Comparison of ENCODE assay signal across 8 cellular contexts in genomic region chr1:1200876-1201810, GRCh38. TPM values are rescaled to one million over a fixed set of nuclear protein-coding genes. Genes with fewer than 3 reads are reported as not detected.
DNase-seq lines count a peak whose midpoint lies in the region; ATAC-seq and TF ChIP-seq lines count a peak whose summit lies in the region.

No MANE protein-coding gene starts in this region.

- peak overlapping the region in 4 of 10 donors; percentile 58 to 91 (median 68) for H3K27ac Mint-ChIP-seq in naive thymus-derived CD8-positive, alpha-beta T cell

- POLR2A ChIA-PET in GM10248 (lab: Yijun Ruan, JAX): interaction anchor here (0.7 kb wide), 1 partner anchor 137 kb away, joined by 5 read pairs; no protein-coding TSS in a partner anchor
- POLR2A ChIA-PET in naive thymus-derived CD8-positive, alpha-beta T cell (lab: Charles Lee): interaction anchor here (0.7 kb wide), 1 partner anchor 9 kb away, joined by 3 read pairs; no protein-coding TSS in a partner anchor

- no peaks in the 10 kb centered on the region for H3K9me3 ChIP-seq in effector memory CD4-positive, alpha-beta T cell (ENCODE audit: control insufficient read depth, low read length)

- no peaks in the 10 kb centered on the region for H3K27me3 Mint-ChIP-seq in naive thymus-derived CD8-positive, alpha-beta T cell

- H3K9ac ChIP-seq in KMS-11: no peak overlapping the region

- no peak overlapping the region for H3K27ac ChIP-seq in KMS-11
- peak overlapping the region; percentile 74 for H3K27ac ChIP-seq in effector memory CD4-positive, alpha-beta T cell (ENCODE audit: insufficient read depth, low read length, poor library complexity, severe bottlenecking)

- peak; percentile 87 to 89 for ATAC-seq in naive thymus-derived CD8-positive, alpha-beta T cell
- no peak for ATAC-seq in GM21526 (IDR thresholded peaks at IDR 0.05; ENCODE audit: low FRiP score, unreplicated experiment)

- 0 out of 2 replicates have a peak overlapping the region, but pooled peaks have one; percentile 17 for H3K4me2 ChIP-seq in KMS-11

- H3K27me3 ChIP-seq in KMS-11 (ENCODE audit: insufficient read depth, low read depth): peaks cover 55% of the 10 kb centered on the region
- H3K27me3 ChIP-seq in effector memory CD4-positive, alpha-beta T cell (replicated peaks; ENCODE audit: control insufficient read depth, insufficient read depth, low read length, poor library complexity, severe bottlenecking): no peaks in the 10 kb centered on the region

- no peaks in the 10 kb centered on the region for H3K79me2 ChIP-seq in KMS-11 (ENCODE audit: insufficient read depth, low read depth)

- H3K4me3 ChIP-seq in KMS-11 (IDR thresholded peaks at IDR 0.05; ENCODE audit: insufficient read depth, low read depth, low read length): no peak overlapping the region
- H3K4me3 ChIP-seq in effector memory CD4-positive, alpha-beta T cell (ENCODE audit: insufficient read depth, low read depth, low read length, poor library complexity, severe bottlenecking): peak overlapping the region; percentile 46

- H3K4me1 Mint-ChIP-seq in naive thymus-derived CD8-positive, alpha-beta T cell: peaks cover 0 to 9% (median 6%) of the 10 kb centered on the region in 4 donors

- H3K36me3 Mint-ChIP-seq in naive thymus-derived CD8-positive, alpha-beta T cell: no peaks in the 10 kb centered on the region

- CTCF ChIA-PET in GM10248 (lab: Yijun Ruan, JAX): interaction anchor here (0.9 to 1.1 kb wide), 2 partner anchors 10 to 13 kb away, joined by 3 read pairs; no protein-coding TSS in a partner anchor

- no peak overlapping the region for H2AFZ ChIP-seq in KMS-11 (ENCODE audit: low read depth)

- no peaks in the 10 kb centered on the region for H4K20me1 ChIP-seq in KMS-11 (ENCODE audit: insufficient read depth)

- TF ChIP-seq CTCF in GM10248 (IDR thresholded peaks at IDR 0.05; ENCODE audit: control extremely low read depth, extremely low read depth, low read depth, missing control alignments): no peak
- no peak for TF ChIP-seq CTCF in KMS-11 (conservative IDR thresholded peaks at IDR 0.05; ENCODE audit: low read depth, low read length)

- H3K36me3 ChIP-seq in KMS-11 (ENCODE audit: insufficient read depth): no peaks in the 10 kb centered on the region
- no peaks in the 10 kb centered on the region for H3K36me3 ChIP-seq in effector memory CD4-positive, alpha-beta T cell (ENCODE audit: control insufficient read depth, insufficient read depth, low read length)

- peaks cover 0 to 1% (median 0%) of the 10 kb centered on the region in 9 donors for H3K9me3 Mint-ChIP-seq in naive thymus-derived CD8-positive, alpha-beta T cell

- no peaks in the 10 kb centered on the region for H3K4me1 ChIP-seq in KMS-11 (ENCODE audit: low read depth, poor library complexity, severe bottlenecking)
- H3K4me1 ChIP-seq in effector memory CD4-positive, alpha-beta T cell (ENCODE audit: control insufficient read depth, insufficient read depth, low read length, poor library complexity, severe bottlenecking): peaks cover 20% of the 10 kb centered on the region

- peak overlapping the region in 7 of 10 donors; percentile 40 to 69 (median 53) for H3K4me3 Mint-ChIP-seq in naive thymus-derived CD8-positive, alpha-beta T cell

- peak; percentile 87 for DNase-seq in GM10248 (ENCODE audit: extremely low spot score)
- peak; percentile 89 to 90 for DNase-seq in activated CD4-positive, alpha-beta T cell treated with anti-CD3 and anti-CD28 coated beads, Interleukin-2, amount 50 U/mL, for 48 hours
- peak; percentile 84 to 89 (median 86) for DNase-seq in effector memory CD4-positive, alpha-beta T cell
- peak; percentile 76 to 89 (median 84) for DNase-seq in naive thymus-derived CD8-positive, alpha-beta T cell
- peak; percentile 72 to 85 (median 81) for DNase-seq in stimulated activated naive CD4-positive, alpha-beta T cell (lab: John Stamatoyannopoulos, UW)
- DNase-seq in A172 (ENCODE audit: low spot score): no peak

RNA-seq across cellular contexts. Expression of gene TNFRSF18, which starts 5.2 kb away (rescaled TPM):
- total RNA-seq in naive thymus-derived CD8-positive, alpha-beta T cell: 1 to 10 TPM; 1.5 to 1.6 TPM
- polyA plus RNA-seq in naive thymus-derived CD8-positive, alpha-beta T cell: 1 to 10 TPM in 1 of 3 donors, not detected in 2; 2.3 TPM
- total RNA-seq in A172 (2014; rRNA removed; shearing (Covaris generic)): not detected in 2 replicates

RNA-seq across cellular contexts. Expression of gene TNFRSF4, which starts 12.8 kb away (rescaled TPM):
- total RNA-seq in naive thymus-derived CD8-positive, alpha-beta T cell: under 1 TPM; 0.44 to 0.73 TPM
- under 1 TPM; 0.30 to 0.62 (median 0.30) TPM for polyA plus RNA-seq in naive thymus-derived CD8-positive, alpha-beta T cell
- total RNA-seq in A172 (2014; rRNA removed; shearing (Covaris generic)): not detected in 2 replicates

RNA-seq across cellular contexts. Expression of gene TTLL10, which starts 27.5 kb away (rescaled TPM):
- total RNA-seq in naive thymus-derived CD8-positive, alpha-beta T cell: not detected
- polyA plus RNA-seq in naive thymus-derived CD8-positive, alpha-beta T cell: not detected
- total RNA-seq in A172 (2014; rRNA removed; shearing (Covaris generic)): not detected in 2 replicates

RNA-seq across cellular contexts. Expression of gene SDF4, which starts 30.7 kb away (rescaled TPM):
- 100 to 1,000 TPM; 110 to 115 TPM for total RNA-seq in naive thymus-derived CD8-positive, alpha-beta T cell
- polyA plus RNA-seq in naive thymus-derived CD8-positive, alpha-beta T cell: 10 to 100 TPM; 73.8 to 86.3 (median 76.7) TPM
- total RNA-seq in A172 (2014; rRNA removed; shearing (Covaris generic)): 93.4 and 109 TPM in 2 replicates

RNA-seq across cellular contexts. Expression of gene B3GALT6, which starts 30.9 kb away (rescaled TPM):
- total RNA-seq in naive thymus-derived CD8-positive, alpha-beta T cell: 10 to 100 TPM; 21.4 to 23.6 TPM
- polyA plus RNA-seq in naive thymus-derived CD8-positive, alpha-beta T cell: 10 to 100 TPM in 2 of 3 donors, 1 to 10 TPM in 1; 8.8 to 24.6 (median 14.6) TPM
- total RNA-seq in A172 (2014; rRNA removed; shearing (Covaris generic)): 30.7 and 38.8 TPM in 2 replicates
